In genomic region chr18:11324510-11324909, GRCh38 we compare ENCODE assay signal across 1 cellular context.
TF ChIP-seq lines count a peak whose summit lies in the region.

No MANE protein-coding gene starts in this region.

TF ChIP-seq in A549, 52 proteins besides CTCF, POLR2A, EP300 and RAD21 (continued from another document):
- TF ChIP-seq, protein P1, sequence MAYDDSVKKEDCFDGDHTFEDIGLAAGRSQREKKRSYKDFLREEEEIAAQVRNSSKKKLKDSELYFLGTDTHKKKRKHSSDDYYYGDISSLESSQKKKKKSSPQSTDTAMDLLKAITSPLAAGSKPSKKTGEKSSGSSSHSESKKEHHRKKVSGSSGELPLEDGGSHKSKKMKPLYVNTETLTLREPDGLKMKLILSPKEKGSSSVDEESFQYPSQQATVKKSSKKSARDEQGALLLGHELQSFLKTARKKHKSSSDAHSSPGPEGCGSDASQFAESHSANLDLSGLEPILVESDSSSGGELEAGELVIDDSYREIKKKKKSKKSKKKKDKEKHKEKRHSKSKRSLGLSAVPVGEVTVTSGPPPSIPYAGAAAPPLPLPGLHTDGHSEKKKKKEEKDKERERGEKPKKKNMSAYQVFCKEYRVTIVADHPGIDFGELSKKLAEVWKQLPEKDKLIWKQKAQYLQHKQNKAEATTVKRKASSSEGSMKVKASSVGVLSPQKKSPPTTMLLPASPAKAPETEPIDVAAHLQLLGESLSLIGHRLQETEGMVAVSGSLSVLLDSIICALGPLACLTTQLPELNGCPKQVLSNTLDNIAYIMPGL (CRISPR knock-in tag; IDR thresholded peaks at IDR 0.05; ENCODE audit: borderline replicate concordance) = no peak
- TF ChIP-seq HOXB5 (CRISPR knock-in tag; IDR thresholded peaks at IDR 0.05) = no peak
